In the genomic region with DNA sequence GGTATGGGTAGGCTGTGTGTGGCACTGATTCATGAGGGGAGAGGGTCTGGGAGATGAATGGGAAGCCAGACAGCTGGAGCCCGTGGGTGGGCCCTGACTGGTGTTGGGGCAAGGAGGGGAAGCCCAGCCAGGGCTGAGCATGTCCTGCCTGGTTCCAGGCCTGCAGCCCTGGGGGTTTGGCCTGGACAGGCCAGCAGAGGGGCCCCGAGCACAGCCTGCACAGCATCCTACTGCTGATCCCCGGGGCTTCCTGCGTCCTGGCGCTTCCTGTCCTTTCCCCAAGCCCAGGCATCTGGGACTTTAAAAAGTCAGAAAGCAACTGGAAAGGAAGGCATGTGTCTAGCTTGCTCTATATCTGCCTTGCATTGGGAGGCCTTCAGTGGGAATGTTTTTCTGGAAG, we compare ENCODE assay signal across 16 cellular contexts. TPM values are rescaled to one million over a fixed set of nuclear protein-coding genes. Genes with fewer than 3 reads are reported as not detected.
"Had no signal": no experiment of that assay in that cellular context is flagged by ENCODE, and none has a peak within 500 bp of the region (broad histone marks: within the 10 kb centered on the region; RNA-seq: fewer than 3 reads in every experiment).

No MANE protein-coding gene starts in this region.

- H2AFZ ChIP-seq: parathyroid adenoma had no signal

- H3K9me3 ChIP-seq: upper lobe of right lung had no signal

- H3K36me3 ChIP-seq: upper lobe of right lung had no signal

- H3K9ac ChIP-seq: parathyroid adenoma had no signal

- H3K4me1 Mint-ChIP-seq: activated T-helper 17 cell treated with anti-CD3 and anti-CD28 coated beads, Interleukin-2, amount 50 U/mL, for 72 hours had no signal

- H3K9me3 Mint-ChIP-seq: activated naive CD4-positive, alpha-beta T cell treated with anti-CD3 and anti-CD28 coated beads for 36 hours; activated T-helper 17 cell treated with anti-CD3 and anti-CD28 coated beads, Interleukin-2, amount 50 U/mL, for 72 hours; effector memory CD8-positive, alpha-beta T cell; natural killer cell treated with Interleukin-12 subunit alpha and Interleukin-12 subunit beta and Interleukin-15 and Interleukin-18, amount 100 ng/mL, for 72 hours; stimulated activated naive CD8-positive, alpha-beta T cell treated with anti-CD3 and anti-CD28 coated beads, Interleukin-15, Interleukin-2, amounts not matched to agents 100 ng/mL and 50 ng/mL, for 24 hours had no signal

- H3K36me3 Mint-ChIP-seq: natural killer cell treated with Interleukin-12 subunit alpha and Interleukin-12 subunit beta and Interleukin-15 and Interleukin-18, amount 100 ng/mL, for 72 hours had no signal

- H3K4me3 Mint-ChIP-seq: activated naive CD4-positive, alpha-beta T cell treated with anti-CD3 and anti-CD28 coated beads for 36 hours; activated T-helper 17 cell treated with anti-CD3 and anti-CD28 coated beads, Interleukin-2, amount 50 U/mL, for 72 hours; effector memory CD8-positive, alpha-beta T cell; natural killer cell treated with Interleukin-12 subunit alpha and Interleukin-12 subunit beta and Interleukin-15 and Interleukin-18, amount 100 ng/mL, for 72 hours; stimulated activated naive CD8-positive, alpha-beta T cell treated with anti-CD3 and anti-CD28 coated beads, Interleukin-15, Interleukin-2, amounts not matched to agents 100 ng/mL and 50 ng/mL, for 24 hours had no signal

- H3K4me3 ChIP-seq: lung, upper lobe of right lung had no signal

- DNase-seq: activated CD4-positive, alpha-beta T cell treated with anti-CD3 and anti-CD28 coated beads for 4 hours; activated CD8-positive, alpha-beta memory T cell treated with anti-CD3 and anti-CD28 coated beads for 24 hours; activated naive CD4-positive, alpha-beta T cell treated with anti-CD3 and anti-CD28 coated beads for 36 hours; caudate nucleus; effector memory CD8-positive, alpha-beta T cell; glutamatergic neuron; left colon; retina; stimulated activated CD4-positive, alpha-beta T cell treated with anti-CD3 and anti-CD28 coated beads, Interleukin-4, amount 100 ng/mL, for 24 hours; upper lobe of right lung had no signal

- H3K27me3 ChIP-seq: upper lobe of right lung had no signal

- H3K27ac ChIP-seq: parathyroid adenoma, upper lobe of right lung had no signal

- ATAC-seq: activated T-helper 17 cell treated with anti-CD3 and anti-CD28 coated beads, Interleukin-2, amount 50 U/mL, for 72 hours; effector memory CD8-positive, alpha-beta T cell; left colon; natural killer cell treated with Interleukin-12 subunit alpha and Interleukin-12 subunit beta and Interleukin-15 and Interleukin-18, amount 100 ng/mL, for 72 hours; upper lobe of right lung had no signal

- H3K79me2 ChIP-seq: parathyroid adenoma had no signal

- H3K27me3 Mint-ChIP-seq: activated T-helper 17 cell treated with anti-CD3 and anti-CD28 coated beads, Interleukin-2, amount 50 U/mL, for 72 hours; effector memory CD8-positive, alpha-beta T cell; natural killer cell treated with Interleukin-12 subunit alpha and Interleukin-12 subunit beta and Interleukin-15 and Interleukin-18, amount 100 ng/mL, for 72 hours; stimulated activated naive CD8-positive, alpha-beta T cell treated with anti-CD3 and anti-CD28 coated beads, Interleukin-15, Interleukin-2, amounts not matched to agents 100 ng/mL and 50 ng/mL, for 24 hours had no signal

- H3K27ac Mint-ChIP-seq: activated naive CD4-positive, alpha-beta T cell treated with anti-CD3 and anti-CD28 coated beads for 36 hours; activated T-helper 17 cell treated with anti-CD3 and anti-CD28 coated beads, Interleukin-2, amount 50 U/mL, for 72 hours; natural killer cell treated with Interleukin-12 subunit alpha and Interleukin-12 subunit beta and Interleukin-15 and Interleukin-18, amount 100 ng/mL, for 72 hours; stimulated activated naive CD8-positive, alpha-beta T cell treated with anti-CD3 and anti-CD28 coated beads, Interleukin-15, Interleukin-2, amounts not matched to agents 100 ng/mL and 50 ng/mL, for 24 hours had no signal

RNA-seq across cellular contexts. Expression of gene IL17C, which starts 29.1 kb away (rescaled TPM):
- total RNA-seq: activated naive CD4-positive, alpha-beta T cell treated with anti-CD3 and anti-CD28 coated beads for 36 hours; left colon; lung; temporal lobe; upper lobe of right lung had no signal
